Comparison of ENCODE assay signal across 10 cellular contexts in genomic region chr1:32224285-32224684, GRCh38. TPM values are rescaled to one million over a fixed set of nuclear protein-coding genes. Genes with fewer than 3 reads are reported as not detected.
DNase-seq lines count a peak whose midpoint lies in the region; ATAC-seq and TF ChIP-seq lines count a peak whose summit lies in the region.
"Had no signal": no experiment of that assay in that cellular context is flagged by ENCODE, and none has a peak within 500 bp of the region (broad histone marks: within the 10 kb centered on the region; RNA-seq: fewer than 3 reads in every experiment).

No MANE protein-coding gene starts in this region.

- POLR2A ChIA-PET in CD4-positive, alpha-beta memory T cell (lab: Charles Lee; ENCODE audit: partially characterized antibody), result interaction anchor here (0.8 to 4.1 kb wide), 6 partner anchors 16 to 44 kb away, joined by 3 to 24 read pairs (median 4); partner anchors contain the start of gene LCK

- peak; percentile 50 to 73 (median 60) for ATAC-seq in right lobe of liver
- ATAC-seq in GM19463 (IDR thresholded peaks at IDR 0.05; ENCODE audit: unreplicated experiment), result no peak
- no peak for ATAC-seq in HG02678 (IDR thresholded peaks at IDR 0.05; ENCODE audit: unreplicated experiment)

- no peak overlapping the region for H3K4me3 ChIP-seq in CD4-positive, alpha-beta memory T cell (ENCODE audit: low read length in 2 of 2)
- no peak overlapping the region for H3K4me3 ChIP-seq in right lobe of liver

- peaks cover 30% of the 10 kb centered on the region for H3K4me1 ChIP-seq in CD4-positive, alpha-beta memory T cell (ENCODE audit: insufficient read depth, low read length)
- peaks cover 0 to 30% (median 15%) of the 10 kb centered on the region in 4 donors for H3K4me1 ChIP-seq in right lobe of liver
- H3K4me1 ChIP-seq: Caco-2 had no signal

- H3K27ac ChIP-seq in CD4-positive, alpha-beta memory T cell (ENCODE audit: low read depth, low read length), result peak overlapping the region; percentile 99
- peak overlapping the region; percentile 77 for H3K27ac ChIP-seq in VCaP
- H3K27ac ChIP-seq in right lobe of liver, result peak overlapping the region in 2 of 3 donors; percentile 74 to 81

- no peaks in the 10 kb centered on the region for H3K27me3 ChIP-seq in CD4-positive, alpha-beta memory T cell (ENCODE audit: insufficient read depth, low read length)
- no peaks in the 10 kb centered on the region for H3K27me3 ChIP-seq in right lobe of liver

- TF ChIP-seq CTCF in VCaP (conservative IDR thresholded peaks at IDR 0.05) (no peak), right lobe of liver (IDR thresholded peaks at IDR 0.05) (no peak)

- no peaks in the 10 kb centered on the region for H3K27me3 Mint-ChIP-seq in CD4-positive, alpha-beta memory T cell

- DNase-seq in CD4-positive, alpha-beta memory T cell, result no peak
- DNase-seq in right lobe of liver, result no peak
- no peak for DNase-seq in RPMI8226
- DNase-seq: Caco-2; effector CD8-positive, alpha-beta T cell; NCI-H187; NK-92 treated with Interleukin-12 subunit alpha and Interleukin-12 subunit beta, amount 100 ng/mL, for 24 hours had no signal

- H3K36me3 Mint-ChIP-seq in CD4-positive, alpha-beta memory T cell, result peaks cover 31 to 58% of the 10 kb centered on the region in 2 donors

- TF ChIP-seq POLR2A in right lobe of liver (IDR thresholded peaks at IDR 0.05), result no peak

- H3K4me1 Mint-ChIP-seq in CD4-positive, alpha-beta memory T cell, result peaks cover 27 to 61% (median 37%) of the 10 kb centered on the region in 4 donors

- peak overlapping the region; percentile 86 to 100 (median 99) for H3K27ac Mint-ChIP-seq in CD4-positive, alpha-beta memory T cell

- intact Hi-C loops in CD4-positive, alpha-beta memory T cell (cut with micrococcal nuclease), result no loop called here
- intact Hi-C loops in right lobe of liver (cut with DNase I), result no loop called here

- peaks cover 37% of the 10 kb centered on the region for H3K36me3 ChIP-seq in CD4-positive, alpha-beta memory T cell (ENCODE audit: insufficient read depth, low read length)
- H3K36me3 ChIP-seq in right lobe of liver, result peaks cover 0 to 47% (median 24%) of the 10 kb centered on the region in 4 donors

- H3K9me3 Mint-ChIP-seq in CD4-positive, alpha-beta memory T cell, result peaks cover 0 to 3% (median 0%) of the 10 kb centered on the region in 8 donors

- 31% methylated on average over 4 of the region's 4 CpGs for WGBS in right lobe of liver (ENCODE audit: insufficient coverage, low coverage, low lambda C conversion rate, missing lambda C conversion rate)

- H3K4me3 Mint-ChIP-seq in CD4-positive, alpha-beta memory T cell, result peak overlapping the region; percentile 66 to 97 (median 73)

- no peaks in the 10 kb centered on the region for H3K9me3 ChIP-seq in CD4-positive, alpha-beta memory T cell (ENCODE audit: control insufficient read depth in 1 of 2, low read length in 2 of 2)
- no peaks in the 10 kb centered on the region for H3K9me3 ChIP-seq in right lobe of liver
- H3K9me3 ChIP-seq: Caco-2 had no signal

- CTCF ChIA-PET in CD4-positive, alpha-beta memory T cell (lab: Charles Lee; ENCODE audit: partially characterized antibody), result interaction anchor here (1.5 to 2.4 kb wide), 4 partner anchors 9 to 25 kb away, joined by 4 to 23 read pairs (median 6); no protein-coding TSS in a partner anchor

RNA-seq across cellular contexts. Expression of gene EIF3I, which starts 2.1 kb away (rescaled TPM):
- total RNA-seq in CD4-positive, alpha-beta memory T cell, result 10 to 100 TPM; 78.3 to 85.3 TPM
- 100 to 1,000 TPM; 165 to 248 TPM for polyA plus RNA-seq in CD4-positive, alpha-beta memory T cell
- 100 to 1,000 TPM in 2 of 6 experiments, 10 to 100 TPM in 4; 67.5 to 130 (median 71.9) TPM for total RNA-seq in right lobe of liver

RNA-seq across cellular contexts. Expression of gene TMEM234, which starts 2.1 kb away (rescaled TPM):
- total RNA-seq in CD4-positive, alpha-beta memory T cell, result 10 to 100 TPM; 27.1 to 30.7 TPM
- polyA plus RNA-seq in CD4-positive, alpha-beta memory T cell, result 1 to 10 TPM; 5.1 to 6.1 TPM
- total RNA-seq in right lobe of liver, result 1 to 10 TPM; 3.4 to 7.2 (median 5.9) TPM

RNA-seq across cellular contexts. Expression of gene DCDC2B, which starts 15.4 kb away (rescaled TPM):
- total RNA-seq in CD4-positive, alpha-beta memory T cell, result not detected
- polyA plus RNA-seq in CD4-positive, alpha-beta memory T cell, result not detected
- not detected for total RNA-seq in right lobe of liver
- total RNA-seq: Caco-2 had no signal

RNA-seq across cellular contexts. Expression of gene IQCC, which starts 18.8 kb away (rescaled TPM):
- total RNA-seq in CD4-positive, alpha-beta memory T cell, result 1 to 10 TPM; 2.7 TPM
- 1 to 10 TPM in 1 of 2 donors, not detected in 1; 2.3 TPM for polyA plus RNA-seq in CD4-positive, alpha-beta memory T cell
- total RNA-seq in right lobe of liver, result under 1 TPM; 0.27 to 0.87 (median 0.41) TPM

RNA-seq across cellular contexts. Expression of gene FAM167B, which starts 22.7 kb away (rescaled TPM):
- 1 to 10 TPM in 1 of 2 experiments, under 1 TPM in 1; 0.50 to 1.2 TPM for total RNA-seq in CD4-positive, alpha-beta memory T cell
- not detected for polyA plus RNA-seq in CD4-positive, alpha-beta memory T cell
- total RNA-seq in right lobe of liver, result 1 to 10 TPM; 1.3 to 9.4 (median 5.2) TPM

Comparison
In these comparisons a context has a peak if more than half of its experiments do, and no peak if none do; other contexts are left out.
1. ATAC-seq: peak in right lobe of liver (4 of 4); none in GM19463 (single experiment) and HG02678 (single experiment).
2. Peak in every context shown above with its lines, with median percentiles within 50 percentile points of each other: H3K27ac ChIP-seq.